ENCODE assay signal across 8 cellular contexts in genomic region chr2:201129044-201129505, GRCh38. TPM values are rescaled to one million over a fixed set of nuclear protein-coding genes. Genes with fewer than 3 reads are reported as not detected.
A peak's percentile ranks its signal among the peaks of the same experiment; 100 is the strongest.
DNase-seq lines count a peak whose midpoint lies in the region; TF ChIP-seq lines count a peak whose summit lies in the region.

No MANE protein-coding gene starts in this region.

- H3K4me1 ChIP-seq in ACC112 (ENCODE audit: control insufficient read depth, insufficient read depth, low read length, unreplicated experiment): peaks cover 84% of the 10 kb centered on the region

- peaks cover 77% of the 10 kb centered on the region for H3K36me3 Mint-ChIP-seq in activated CD4-positive, alpha-beta memory T cell treated with anti-CD3 and anti-CD28 coated beads, Interleukin-2, amount 10 ng/mL, durations not matched to agents 7 days and 5 days (ENCODE audit: low read depth)

- no peaks in the 10 kb centered on the region for H3K9me3 Mint-ChIP-seq in activated CD4-positive, alpha-beta memory T cell treated with anti-CD3 and anti-CD28 coated beads, Interleukin-2, amount 10 ng/mL, durations not matched to agents 7 days and 5 days

- H3K4me3 ChIP-seq in ACC112 (ENCODE audit: low read depth, low read length): peak overlapping the region; percentile 60; the same call in 1 of the 2 replicates
- H3K4me3 ChIP-seq in fibroblast of the aortic adventitia (ENCODE audit: low read depth, low read length): no peak overlapping the region

- peak overlapping the region; percentile 99 for H3K27ac ChIP-seq in ACC112 (ENCODE audit: low read depth, low read length)

- peaks cover 85% of the 10 kb centered on the region for H3K4me1 Mint-ChIP-seq in activated CD4-positive, alpha-beta memory T cell treated with anti-CD3 and anti-CD28 coated beads, Interleukin-2, amount 10 ng/mL, durations not matched to agents 7 days and 5 days

- DNase-seq in HCEC 1CT: peak; percentile 48
- peak; percentile 47 for DNase-seq in activated CD4-positive, alpha-beta memory T cell treated with anti-CD3 and anti-CD28 coated beads, Interleukin-2, amount 10 ng/mL, durations not matched to agents 7 days and 5 days
- peak; percentile 76 for DNase-seq in fibroblast of the aortic adventitia (ENCODE audit: low read depth)
- peak; percentile 45 to 46 for DNase-seq in stimulated activated CD4-positive, alpha-beta T cell treated with anti-CD3 and anti-CD28 coated beads, Interleukin-2, amount 100 ng/mL, for 48 hours
- DNase-seq in GM13977 (ENCODE audit: low spot score): no peak
- no peak for DNase-seq in NCI-H526 (lab: John Stamatoyannopoulos, UW)
- no peak for DNase-seq in activated gamma-delta T cell (lab: John Stamatoyannopoulos, UW)

- CTCF ChIA-PET in activated CD4-positive, alpha-beta memory T cell treated with anti-CD3 and anti-CD28 coated beads, Interleukin-2, amount 10 ng/mL, durations not matched to agents 7 days and 5 days (lab: Charles Lee): interaction anchor here (1.4 to 5.6 kb wide), 4 partner anchors 8 to 416 kb away, joined by 3 to 75 read pairs (median 13); partner anchors contain the start of gene CFLAR

- H3K36me3 ChIP-seq in ACC112 (ENCODE audit: insufficient read depth, low read length): peaks cover 14% of the 10 kb centered on the region

- in situ Hi-C loops in GM13977 (cut with MboI; ENCODE audit: low pct_unique_long_range_greater_than_20kb, low sequenced_read_pairs, unreplicated experiment): no loop called here

- H3K79me2 ChIP-seq in ACC112 (ENCODE audit: control insufficient read depth, insufficient read depth, low read length, unreplicated experiment): peaks cover 85% of the 10 kb centered on the region

- H3K4me3 Mint-ChIP-seq in activated CD4-positive, alpha-beta memory T cell treated with anti-CD3 and anti-CD28 coated beads, Interleukin-2, amount 10 ng/mL, durations not matched to agents 7 days and 5 days: peak overlapping the region; percentile 83

- POLR2A ChIA-PET in activated CD4-positive, alpha-beta memory T cell treated with anti-CD3 and anti-CD28 coated beads, Interleukin-2, amount 10 ng/mL, durations not matched to agents 7 days and 5 days (lab: Charles Lee): interaction anchor here (0.8 to 4.8 kb wide), 11 partner anchors 8 to 265 kb away, joined by 3 to 32 read pairs (median 6); partner anchors contain the start of genes CASP10, CASP8, CLK1 and HYCC2

- TF ChIP-seq CTCF in fibroblast of the aortic adventitia (IDR thresholded peaks at IDR 0.05; ENCODE audit: insufficient read depth, low read length): no peak
- TF ChIP-seq CTCF in GM13977 (IDR thresholded peaks at IDR 0.05; ENCODE audit: extremely low read depth, insufficient read depth, missing control alignments): no peak

- peak overlapping the region; percentile 90 for H3K27ac Mint-ChIP-seq in activated CD4-positive, alpha-beta memory T cell treated with anti-CD3 and anti-CD28 coated beads, Interleukin-2, amount 10 ng/mL, durations not matched to agents 7 days and 5 days

- H2AFZ ChIP-seq in ACC112 (ENCODE audit: low read length, unreplicated experiment): no peak overlapping the region

- no peaks in the 10 kb centered on the region for H3K27me3 ChIP-seq in ACC112 (ENCODE audit: insufficient read depth, low read length)

- H3K27me3 Mint-ChIP-seq in activated CD4-positive, alpha-beta memory T cell treated with anti-CD3 and anti-CD28 coated beads, Interleukin-2, amount 10 ng/mL, durations not matched to agents 7 days and 5 days: no peaks in the 10 kb centered on the region

RNA-seq across cellular contexts. Expression of gene CFLAR, which starts 13.1 kb away (rescaled TPM):
- total RNA-seq in activated CD4-positive, alpha-beta memory T cell treated with anti-CD3 and anti-CD28 coated beads, Interleukin-2, amount 10 ng/mL, durations not matched to agents 7 days and 5 days: 100 to 1,000 TPM; 192 to 196 TPM
- 71.5 and 134 TPM in 2 replicates for total RNA-seq in fibroblast of the aortic adventitia (ENCODE audit: low replicate concordance)

RNA-seq across cellular contexts. Expression of gene CASP10, which starts 53.9 kb away (rescaled TPM):
- 10 to 100 TPM; 47.8 to 51.3 TPM for total RNA-seq in activated CD4-positive, alpha-beta memory T cell treated with anti-CD3 and anti-CD28 coated beads, Interleukin-2, amount 10 ng/mL, durations not matched to agents 7 days and 5 days
- 4.8 and 9.1 TPM in 2 replicates for total RNA-seq in fibroblast of the aortic adventitia (ENCODE audit: low replicate concordance)

RNA-seq across cellular contexts. Expression of gene NDUFB3, which starts 57.3 kb away (rescaled TPM):
- total RNA-seq in activated CD4-positive, alpha-beta memory T cell treated with anti-CD3 and anti-CD28 coated beads, Interleukin-2, amount 10 ng/mL, durations not matched to agents 7 days and 5 days: 100 to 1,000 TPM; 133 to 135 TPM
- 70.3 and 198 TPM in 2 replicates for total RNA-seq in fibroblast of the aortic adventitia (ENCODE audit: low replicate concordance)

RNA-seq across cellular contexts. Expression of gene HYCC2, which starts 57.6 kb away (rescaled TPM):
- total RNA-seq in activated CD4-positive, alpha-beta memory T cell treated with anti-CD3 and anti-CD28 coated beads, Interleukin-2, amount 10 ng/mL, durations not matched to agents 7 days and 5 days: 10 to 100 TPM; 27.9 to 31.9 TPM
- 6.2 and 11.7 TPM in 2 replicates for total RNA-seq in fibroblast of the aortic adventitia (ENCODE audit: low replicate concordance)

Comparison
In these comparisons a context has a peak if more than half of its experiments do, and no peak if none do; other contexts are left out.
1. DNase-seq: peak in HCEC 1CT (single experiment), activated CD4-positive, alpha-beta memory T cell treated with anti-CD3 and anti-CD28 coated beads, Interleukin-2, amount 10 ng/mL, durations not matched to agents 7 days and 5 days (single experiment), fibroblast of the aortic adventitia (single experiment) and stimulated activated CD4-positive, alpha-beta T cell treated with anti-CD3 and anti-CD28 coated beads, Interleukin-2, amount 100 ng/mL, for 48 hours (2 of 2); none in GM13977 (single experiment), NCI-H526 (0 of 2) and activated gamma-delta T cell (single experiment).